In the genomic region with DNA sequence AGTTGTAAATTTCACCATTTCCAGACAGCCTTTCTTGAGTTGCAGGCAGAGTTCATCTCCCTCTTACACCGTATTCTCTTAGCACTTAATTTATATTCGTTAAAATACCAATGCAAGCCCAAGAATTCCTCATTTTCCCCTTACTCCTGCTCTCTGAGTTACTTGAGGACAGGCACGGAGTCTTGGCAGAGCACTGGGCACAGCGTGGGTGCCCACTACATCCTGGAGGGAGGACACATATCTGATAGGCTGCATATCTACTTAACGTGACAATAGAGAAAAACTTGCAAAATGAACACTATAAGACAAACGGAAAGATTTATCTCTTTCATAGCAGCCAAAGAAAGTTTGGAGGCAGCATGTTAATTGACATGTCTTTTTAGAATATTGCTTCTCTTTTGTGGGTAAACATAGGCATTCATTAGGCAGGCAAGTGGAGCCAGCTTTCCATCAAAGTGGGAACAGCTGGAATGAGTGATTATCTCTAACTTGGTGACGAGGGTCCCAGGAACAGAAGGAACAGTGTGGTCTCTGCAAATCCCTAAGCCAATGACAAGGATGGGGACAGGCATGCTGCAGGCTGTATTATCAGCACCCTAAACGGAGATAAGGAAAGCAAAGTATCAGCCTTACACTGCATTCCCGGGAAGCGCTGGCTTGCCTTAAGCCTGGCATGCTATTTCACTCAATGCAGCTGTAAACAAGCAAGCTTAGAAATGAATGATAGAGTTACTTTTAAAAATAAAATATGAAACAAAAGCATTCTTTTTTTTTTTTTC, we compare ENCODE assay signal across 15 cellular contexts.
DNase-seq lines count a peak whose midpoint lies in the region; ATAC-seq, FAIRE-seq and TF ChIP-seq lines count a peak whose summit lies in the region.
"Had no signal": no experiment of that assay in that cellular context is flagged by ENCODE, and none has a peak within 500 bp of the region (broad histone marks: within the 10 kb centered on the region; RNA-seq: fewer than 3 reads in every experiment).

No MANE protein-coding gene starts in this region.

- no peak overlapping the region for H4K5ac ChIP-seq in H1 (ENCODE audit: insufficient read length, low read depth, low read length)

- no peaks in the 10 kb centered on the region for H3K4me1 ChIP-seq in H1 (replicated peaks in 1 of 4; ENCODE audit: control insufficient read depth in 3 of 4, insufficient read depth in 4 of 4, low read length in 3 of 4)
- H3K4me1 ChIP-seq in testis = peaks cover 11% of the 10 kb centered on the region
- H3K4me1 ChIP-seq: BLaER1 treated with 17β-estradiol and CSF1 and Interleukin-3, amounts not matched to agents 10 nM and 100 nM had no signal

- H3K27me3 Mint-ChIP-seq in immature natural killer cell (ENCODE audit: low read depth in 3 of 3) = peaks cover 4 to 6% (median 5%) of the 10 kb centered on the region in 3 donors

- no peaks in the 10 kb centered on the region for H3K4me1 Mint-ChIP-seq in immature natural killer cell
- H3K4me1 Mint-ChIP-seq: CD4-positive, CD25-positive, alpha-beta regulatory T cell had no signal

- no peak overlapping the region for H3K4ac ChIP-seq in H1 (replicated peaks; ENCODE audit: insufficient read length, low read depth, low read length)

- DNase-seq in Right ventricle myocardium inferior (ENCODE audit: missing footprints) (peak; percentile 51), left ventricle myocardium superior (no peak), H1 (ENCODE audit: low read depth in 1 of 2, low spot score in 2 of 2) (no peak), islet precursor cell (peak; percentile 59), testis (peak; percentile 68), HK-2 (ENCODE audit: unreplicated experiment) (no peak), UCSD-AML1 (lab: John Stamatoyannopoulos, UW; ENCODE audit: unreplicated experiment) (no peak), immature natural killer cell (no peak)
- DNase-seq: 8988T; CD4-positive, CD25-positive, alpha-beta regulatory T cell; DMS53; GM23248 had no signal

- TF ChIP-seq POLR2A in H1 (IDR thresholded peaks at IDR 0.05; ENCODE audit: control extremely low read depth in 1 of 2, low read depth in 2 of 2, low read length in 2 of 2) (no peak), testis (IDR thresholded peaks at IDR 0.05) (no peak)

- no peak overlapping the region for H4K91ac ChIP-seq in H1 (replicated peaks; ENCODE audit: insufficient read length, low read length)

- no peaks in the 10 kb centered on the region for H3K79me1 ChIP-seq in H1 (ENCODE audit: low read depth, low read length)

- no peak overlapping the region; a peak in 1 of 4 replicates for H3K4me2 ChIP-seq in H1 (ENCODE audit: insufficient read depth in 1 of 2, low read depth in 2 of 2, low read length in 2 of 2)
- H3K4me2 ChIP-seq: BLaER1 treated with 17β-estradiol and CSF1 and Interleukin-3, amounts not matched to agents 10 nM and 100 nM had no signal

- H4K8ac ChIP-seq in H1 (ENCODE audit: extremely low read depth, insufficient read depth, low read length) = no peak overlapping the region; the same call in 1 of the 2 replicates

- no peak overlapping the region for H3K56ac ChIP-seq in H1 (replicated peaks; ENCODE audit: insufficient read length, low read depth, low read length)

- no peak for TF ChIP-seq EP300 in H1 (IDR thresholded peaks at IDR 0.05; ENCODE audit: borderline replicate concordance in 1 of 2, low read depth in 2 of 2, low read length in 2 of 2)

- no peak overlapping the region for H3K27ac Mint-ChIP-seq in immature natural killer cell
- H3K27ac Mint-ChIP-seq: CD4-positive, CD25-positive, alpha-beta regulatory T cell had no signal

- intact Hi-C loops in Right ventricle myocardium inferior (cut with DNase I) = no loop called here
- intact Hi-C loops in left ventricle myocardium superior (cut with micrococcal nuclease) = no loop called here
- intact Hi-C loops in testis (cut with DNase I; ENCODE audit: low total_unique reads) = no loop called here

- ATAC-seq in Right ventricle myocardium inferior (no peak), left ventricle myocardium superior (no peak)

- no peaks in the 10 kb centered on the region for H3K23me2 ChIP-seq in H1 (ENCODE audit: low read depth, low read length)

- H2BK15ac ChIP-seq in H1 (ENCODE audit: low read length) = no peak overlapping the region

- H2AK5ac ChIP-seq in H1 (ENCODE audit: low read depth, low read length) = no peak overlapping the region

- H3K9me3 ChIP-seq in H1 (ENCODE audit: insufficient read depth in 2 of 2, low read depth in 1 of 2, low read length in 1 of 2) (no peaks in the 10 kb centered on the region), testis (no peaks in the 10 kb centered on the region)

- H3K79me2 ChIP-seq in H1 (ENCODE audit: control insufficient read depth in 1 of 2, insufficient read depth in 2 of 2, low read length in 2 of 2) = no peaks in the 10 kb centered on the region

- H2BK20ac ChIP-seq in H1 (ENCODE audit: low read length) = no peak overlapping the region

- no peak overlapping the region for H2BK120ac ChIP-seq in H1 (replicated peaks; ENCODE audit: low read depth, low read length)

- no peak overlapping the region for H3K23ac ChIP-seq in H1 (ENCODE audit: insufficient read length)

- H4K20me1 ChIP-seq in H1 (replicated peaks in 1 of 2; ENCODE audit: control insufficient read depth in 1 of 2, insufficient read depth in 2 of 2, low read length in 2 of 2) = no peaks in the 10 kb centered on the region
- H4K20me1 ChIP-seq: BLaER1 treated with 17β-estradiol and CSF1 and Interleukin-3, amounts not matched to agents 10 nM and 100 nM had no signal

- H2AFZ ChIP-seq in H1 (ENCODE audit: low read length) = peak overlapping the region; percentile 58; the same call in 1 of the 2 replicates
- H2AFZ ChIP-seq: GM23248 had no signal

- CTCF ChIA-PET in H1 (lab: Charles Lee; ENCODE audit: partially characterized antibody) = interaction anchor here (0.6 kb wide), 1 partner anchor 650 kb away, joined by 3 read pairs; no protein-coding TSS in a partner anchor

- no peak for FAIRE-seq in H1 (lab: Jason Lieb, UNC)

- H3K4me3 ChIP-seq in H1 (ENCODE audit: extremely low read depth in 1 of 4, insufficient read depth in 2 of 4, low read depth in 3 of 4, low read length in 4 of 4) (no peak overlapping the region), testis (no peak overlapping the region)
- H3K4me3 ChIP-seq: BLaER1 treated with 17β-estradiol and CSF1 and Interleukin-3, amounts not matched to agents 10 nM and 100 nM; GM23248; HAP-1 had no signal

- no peaks in the 10 kb centered on the region for H3K36me3 Mint-ChIP-seq in immature natural killer cell
- H3K36me3 Mint-ChIP-seq: CD4-positive, CD25-positive, alpha-beta regulatory T cell had no signal

- H2BK5ac ChIP-seq in H1 (ENCODE audit: low read depth, low read length) = no peak overlapping the region

- no peak for TF ChIP-seq CTCF in H1 (IDR thresholded peaks at IDR 0.05; ENCODE audit: control extremely low read depth in 1 of 3, insufficient read depth in 1 of 3, low read depth in 1 of 3, low read length in 3 of 3)
- TF ChIP-seq CTCF in testis (IDR thresholded peaks at IDR 0.05) = no peak

- TF ChIP-seq RAD21 in H1 (IDR thresholded peaks at IDR 0.05 in 1 of 2, conservative IDR thresholded peaks at IDR 0.05 in 1 of 2; ENCODE audit: low read depth in 2 of 2, low read length in 2 of 2) = no peak

- H3K36me3 ChIP-seq in H1 (ENCODE audit: control insufficient read depth in 2 of 4, insufficient read depth in 4 of 4, low read length in 3 of 4) (no peaks in the 10 kb centered on the region; a peak in 1 of 8 replicates), testis (ENCODE audit: low read depth, missing control alignments) (no peaks in the 10 kb centered on the region)
- H3K36me3 ChIP-seq: BLaER1 treated with 17β-estradiol and CSF1 and Interleukin-3, amounts not matched to agents 10 nM and 100 nM; HAP-1 had no signal

- H3K9me3 Mint-ChIP-seq in immature natural killer cell = peaks cover 0 to 5% (median 0%) of the 10 kb centered on the region in 6 donors

- no peak overlapping the region for H2BK12ac ChIP-seq in H1 (ENCODE audit: low read depth, low read length)

- no peak overlapping the region for H3K4me3 Mint-ChIP-seq in immature natural killer cell
- H3K4me3 Mint-ChIP-seq: CD4-positive, CD25-positive, alpha-beta regulatory T cell had no signal

- H3K14ac ChIP-seq in H1 (ENCODE audit: insufficient read length) = no peak overlapping the region

- H3K18ac ChIP-seq in H1 (ENCODE audit: extremely low read depth, low read length) = no peak overlapping the region

- POLR2A ChIA-PET in H1 (lab: Charles Lee; ENCODE audit: partially characterized antibody) = no interaction called here

- H3K27ac ChIP-seq in H1 (ENCODE audit: low read depth, low read length) = no peak overlapping the region
- no peak overlapping the region for H3K27ac ChIP-seq in testis
- H3K27ac ChIP-seq: BLaER1 treated with 17β-estradiol and CSF1 and Interleukin-3, amounts not matched to agents 10 nM and 100 nM; GM23248; HL-60 had no signal

- H3K27me3 ChIP-seq in H1 (replicated peaks in 1 of 4; ENCODE audit: control insufficient read depth in 3 of 4, extremely low read depth in 1 of 4, insufficient read depth in 3 of 4, low read length in 3 of 4) (no peaks in the 10 kb centered on the region), testis (no peaks in the 10 kb centered on the region)
- H3K27me3 ChIP-seq: BLaER1 treated with 17β-estradiol and CSF1 and Interleukin-3, amounts not matched to agents 10 nM and 100 nM had no signal

- peak overlapping the region in 1 of 4 experiments; percentile 2; a peak in 1 of 7 replicates for H3K9ac ChIP-seq in H1 (replicated peaks in 1 of 4; ENCODE audit: extremely low read depth in 1 of 4, low read depth in 3 of 4, low read length in 3 of 4)
- H3K9ac ChIP-seq: BLaER1 treated with 17β-estradiol and CSF1 and Interleukin-3, amounts not matched to agents 10 nM and 100 nM; GM23248 had no signal

- WGBS in H1 (ENCODE audit: extremely low coverage in 1 of 2, insufficient coverage in 1 of 2, insufficient read length in 1 of 2, insufficient replicate concordance in 2 of 2, low coverage in 1 of 2, low lambda C conversion rate in 2 of 2, missing lambda C conversion rate in 1 of 2), 2 experiments = 88% methylated on average over 10 of the region's 10 CpGs; no CpG with 5 or more reads in 1 of the 2 experiments
- 27 to 40% methylated on average over 10 of the region's 10 CpGs for WGBS in testis, 2 donors

TF ChIP-seq in H1, 55 proteins besides CTCF, POLR2A, EP300 and RAD21 (continues in another document):
- TF ChIP-seq TAF7 (optimal IDR thresholded peaks at IDR 0.05; ENCODE audit: borderline replicate concordance, low read depth, low read length) = no peak
- TF ChIP-seq SRF (IDR thresholded peaks at IDR 0.05; ENCODE audit: low read depth, low read length) = no peak
- TF ChIP-seq CEBPB (IDR thresholded peaks at IDR 0.05; ENCODE audit: low read depth, low read length) = no peak
- TF ChIP-seq KDM4A (IDR thresholded peaks at IDR 0.05; ENCODE audit: low read depth, low read length, severe bottlenecking) = no peak
- TF ChIP-seq NANOG (IDR thresholded peaks at IDR 0.05; ENCODE audit: insufficient read depth, low read depth, low read length, poor library complexity, severe bottlenecking) = no peak
- TF ChIP-seq RNF2 (IDR thresholded peaks at IDR 0.05; ENCODE audit: borderline replicate concordance, low read depth, low read length, missing control alignments, poor library complexity, severe bottlenecking) = no peak

Comparison
In these comparisons a context has a peak if more than half of its experiments do, and no peak if none do; other contexts are left out.
1. DNase-seq: peak in Right ventricle myocardium inferior (single experiment), islet precursor cell (single experiment) and testis (single experiment); none in left ventricle myocardium superior (single experiment), H1 (0 of 2), HK-2 (single experiment), UCSD-AML1 (single experiment) and immature natural killer cell (0 of 3).